Comparison of ENCODE assay signal across 8 cellular contexts in genomic region chr11:44899959-44900358, GRCh38. TPM values are rescaled to one million over a fixed set of nuclear protein-coding genes. Genes with fewer than 3 reads are reported as not detected.
DNase-seq lines count a peak whose midpoint lies in the region; ATAC-seq and TF ChIP-seq lines count a peak whose summit lies in the region.

No MANE protein-coding gene starts in this region.

- intact Hi-C loops in Right ventricle myocardium inferior (cut with DNase I): no loop called here

- H3K27ac ChIP-seq in right atrium auricular region (no peak overlapping the region), SJCRH30 (no peak overlapping the region), coronary artery (no peak overlapping the region)

- H3K36me3 Mint-ChIP-seq in stimulated activated naive B cell treated with anti-CD40 and anti-IgM and Interleukin-4, amounts not matched to agents 10 μg/mL and 1 μg/mL and 100 μg/mL, for 72 hours: no peaks in the 10 kb centered on the region

- DNase-seq in Right ventricle myocardium inferior (ENCODE audit: missing footprints) (peak; percentile 42), right atrium auricular region (ENCODE audit: low spot score) (no peak), SJCRH30 (peak; percentile 63 to 78), NCI-H1694 (lab: John Stamatoyannopoulos, UW) (no peak), islet precursor cell (no peak), coronary artery (ENCODE audit: low spot score) (no peak)
- DNase-seq in stimulated activated naive B cell treated with anti-CD40 and anti-IgM and Interleukin-4, amounts not matched to agents 10 μg/mL and 1 μg/mL and 100 μg/mL, for 72 hours: no peak

- peaks cover 13 to 43% of the 10 kb centered on the region in 2 donors for H3K27me3 Mint-ChIP-seq in stimulated activated naive B cell treated with anti-CD40 and anti-IgM and Interleukin-4, amounts not matched to agents 10 μg/mL and 1 μg/mL and 100 μg/mL, for 72 hours

- H3K9me3 Mint-ChIP-seq in stimulated activated naive B cell treated with anti-CD40 and anti-IgM and Interleukin-4, amounts not matched to agents 10 μg/mL and 1 μg/mL and 100 μg/mL, for 72 hours: no peaks in the 10 kb centered on the region

- no peaks in the 10 kb centered on the region for H3K27me3 ChIP-seq in right atrium auricular region
- H3K27me3 ChIP-seq in SJCRH30: no peaks in the 10 kb centered on the region

- ATAC-seq in Right ventricle myocardium inferior (no peak), esophagus mucosa (peak; percentile 32)
- ATAC-seq in stimulated activated naive B cell treated with anti-CD40 and anti-IgM and Interleukin-4, amounts not matched to agents 10 μg/mL and 1 μg/mL and 100 μg/mL, for 72 hours (replicated peaks): peak; percentile 46 to 68

- TF ChIP-seq CTCF in right atrium auricular region (IDR thresholded peaks at IDR 0.05): no peak
- no peak for TF ChIP-seq CTCF in coronary artery (IDR thresholded peaks at IDR 0.05)

- no peaks in the 10 kb centered on the region for H3K9me3 ChIP-seq in right atrium auricular region
- H3K9me3 ChIP-seq in SJCRH30 (replicated peaks): no peaks in the 10 kb centered on the region; the same call in 1 of the 2 replicates

- H3K4me1 Mint-ChIP-seq in stimulated activated naive B cell treated with anti-CD40 and anti-IgM and Interleukin-4, amounts not matched to agents 10 μg/mL and 1 μg/mL and 100 μg/mL, for 72 hours: no peaks in the 10 kb centered on the region

- peaks cover 0 to 7% of the 10 kb centered on the region in 2 donors for H3K4me1 ChIP-seq in right atrium auricular region
- peaks cover 13% of the 10 kb centered on the region for H3K4me1 ChIP-seq in SJCRH30

- no peak overlapping the region for H3K27ac Mint-ChIP-seq in stimulated activated naive B cell treated with anti-CD40 and anti-IgM and Interleukin-4, amounts not matched to agents 10 μg/mL and 1 μg/mL and 100 μg/mL, for 72 hours

- no peak overlapping the region for H3K4me3 Mint-ChIP-seq in stimulated activated naive B cell treated with anti-CD40 and anti-IgM and Interleukin-4, amounts not matched to agents 10 μg/mL and 1 μg/mL and 100 μg/mL, for 72 hours

- H3K4me3 ChIP-seq in right atrium auricular region (no peak overlapping the region), SJCRH30 (no peak overlapping the region), coronary artery (no peak overlapping the region)

- H3K36me3 ChIP-seq in right atrium auricular region (peaks cover 16% of the 10 kb centered on the region), SJCRH30 (no peaks in the 10 kb centered on the region)

RNA-seq across cellular contexts. Expression of gene TP53I11, which starts 50.7 kb away (rescaled TPM):
- total RNA-seq in Right ventricle myocardium inferior (59.1 TPM), right atrium auricular region (10 to 100 TPM; 46.7 to 89.0 TPM), esophagus mucosa (18.1 TPM)
- 13.4 and 14.7 TPM in 2 replicates for total RNA-seq in SJCRH30 (2014; rRNA removed; shearing (Covaris generic))

Comparison
In these comparisons a context has a peak if more than half of its experiments do, and no peak if none do; other contexts are left out.
1. DNase-seq: peak in Right ventricle myocardium inferior (single experiment) and SJCRH30 (2 of 2); none in right atrium auricular region (single experiment), stimulated activated naive B cell treated with anti-CD40 and anti-IgM and Interleukin-4, amounts not matched to agents 10 μg/mL and 1 μg/mL and 100 μg/mL, for 72 hours (single experiment), NCI-H1694 (single experiment), islet precursor cell (single experiment) and coronary artery (single experiment).